Comparison of ENCODE assay signal across 14 cellular contexts in the genomic region with DNA sequence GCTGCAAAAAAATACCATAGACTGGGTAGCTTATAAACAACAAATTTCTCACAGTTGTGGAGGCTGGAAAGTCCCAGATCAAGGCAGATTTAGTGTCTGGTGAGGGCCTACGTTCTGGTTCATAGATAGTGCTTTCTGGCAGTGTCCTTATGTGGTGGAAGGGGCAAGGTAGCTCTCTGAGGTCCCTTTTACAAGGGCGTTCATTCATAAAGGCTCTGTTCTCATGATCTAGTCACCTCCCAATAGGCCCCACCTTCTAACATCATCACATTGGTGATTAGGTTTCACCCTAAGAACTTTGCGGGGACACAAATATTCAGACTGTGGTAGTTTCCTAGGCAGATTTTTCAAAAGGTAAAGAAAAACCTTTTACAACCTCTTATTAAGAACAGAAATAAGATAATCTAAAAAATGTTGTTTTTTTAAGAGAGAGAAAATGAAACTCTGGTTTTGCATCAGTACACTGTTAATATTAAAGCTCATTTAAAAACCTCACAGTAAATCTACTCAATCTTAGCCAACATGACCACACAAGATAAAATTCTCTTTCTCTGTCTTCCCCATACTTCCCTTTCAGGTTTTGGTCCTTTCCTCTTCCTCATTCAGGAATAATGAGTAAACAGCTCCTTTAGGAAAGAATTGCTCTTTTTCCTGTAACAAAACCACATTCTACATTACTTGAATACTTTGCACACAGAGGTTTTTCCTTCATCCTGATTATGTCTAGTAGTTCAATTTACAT.
DNase-seq lines count a peak whose midpoint lies in the region; ATAC-seq and TF ChIP-seq lines count a peak whose summit lies in the region.
"Had no signal": no experiment of that assay in that cellular context is flagged by ENCODE, and none has a peak within 500 bp of the region (broad histone marks: within the 10 kb centered on the region; RNA-seq: fewer than 3 reads in every experiment).

No MANE protein-coding gene starts in this region.

- ATAC-seq in GM18517 (IDR thresholded peaks at IDR 0.05; ENCODE audit: unreplicated experiment) (peak; percentile 74), GM21737 (IDR thresholded peaks at IDR 0.05; ENCODE audit: unreplicated experiment) (peak; percentile 80), HG03175 (IDR thresholded peaks at IDR 0.05; ENCODE audit: unreplicated experiment) (peak; percentile 88)
- ATAC-seq: HCT116, sciatic nerve had no signal

- H3K4me3 ChIP-seq in breast epithelium = no peak overlapping the region
- H3K4me3 ChIP-seq in right atrium auricular region = no peak overlapping the region
- H3K4me3 ChIP-seq: uterus had no signal

- no peaks in the 10 kb centered on the region for H3K36me3 ChIP-seq in breast epithelium
- H3K36me3 ChIP-seq in right atrium auricular region = no peaks in the 10 kb centered on the region
- H3K36me3 ChIP-seq: uterus had no signal

- intact Hi-C loops in breast epithelium (cut with DNase I; ENCODE audit: low total_unique reads) = no loop called here

- peak; percentile 30 for DNase-seq in glomerular visceral epithelial cell (ENCODE audit: extremely low spot score)
- no peak for DNase-seq in breast epithelium (ENCODE audit: low spot score in 2 of 2)
- no peak for DNase-seq in NCI-H748 treated with DMSO at 0.1 percent for 48 hours (lab: John Stamatoyannopoulos, UW)
- DNase-seq in effector CD4-positive, alpha-beta T cell = no peak
- DNase-seq in right atrium auricular region (ENCODE audit: low spot score) = no peak
- DNase-seq: activated CD4-positive, alpha-beta T cell treated with anti-CD3 and anti-CD28 coated beads, Interleukin-2, amount 50 U/mL, for 1 hour; NCI-H526; uterus had no signal

- no peaks in the 10 kb centered on the region for H3K9me3 ChIP-seq in breast epithelium
- H3K9me3 ChIP-seq in right atrium auricular region = no peaks in the 10 kb centered on the region
- H3K9me3 ChIP-seq: uterus had no signal

- H3K27ac ChIP-seq in breast epithelium (no peak overlapping the region), right atrium auricular region (no peak overlapping the region)
- H3K27ac ChIP-seq: C4-2B, uterus had no signal

- no peak for TF ChIP-seq POLR2A in breast epithelium (IDR thresholded peaks at IDR 0.05)

- no peak for TF ChIP-seq CTCF in breast epithelium (IDR thresholded peaks at IDR 0.05)
- TF ChIP-seq CTCF in right atrium auricular region (IDR thresholded peaks at IDR 0.05) = no peak

- H3K27me3 ChIP-seq in breast epithelium = no peaks in the 10 kb centered on the region
- no peaks in the 10 kb centered on the region for H3K27me3 ChIP-seq in right atrium auricular region
- H3K27me3 ChIP-seq: uterus had no signal

- H3K4me1 ChIP-seq in breast epithelium (no peaks in the 10 kb centered on the region), right atrium auricular region (no peaks in the 10 kb centered on the region)
- H3K4me1 ChIP-seq: uterus had no signal
